Comparison of ENCODE assay signal across 14 cellular contexts in genomic region chr2:233896253-233896652, GRCh38. TPM values are rescaled to one million over a fixed set of nuclear protein-coding genes. Genes with fewer than 3 reads are reported as not detected.
"Had no signal": no experiment of that assay in that cellular context is flagged by ENCODE, and none has a peak within 500 bp of the region (broad histone marks: within the 10 kb centered on the region; RNA-seq: fewer than 3 reads in every experiment).

No MANE protein-coding gene starts in this region.

RNA-seq across cellular contexts. Expression of gene TRPM8, which starts 20.9 kb away (rescaled TPM):
- total RNA-seq: activated CD4-positive, alpha-beta memory T cell treated with anti-CD3 and anti-CD28 coated beads, Interleukin-2, amount 10 ng/mL, durations not matched to agents 7 days and 5 days; activated CD4-positive, alpha-beta T cell treated with anti-CD3 and anti-CD28 coated beads for 36 hours; activated CD4-positive, alpha-beta T cell treated with anti-CD3 and anti-CD28 coated beads, Interleukin-2, amount 10 ng/mL, durations not matched to agents 7 days and 5 days; activated CD8-positive, alpha-beta memory T cell treated with anti-CD3 and anti-CD28 coated beads, Interleukin-2, amount 10 ng/mL, durations not matched to agents 7 days and 5 days; activated CD8-positive, alpha-beta T cell treated with anti-CD3 and anti-CD28 coated beads, Interleukin-2, amount 10 ng/mL, durations not matched to agents 7 days and 5 days; activated naive CD8-positive, alpha-beta T cell treated with anti-CD3 and anti-CD28 coated beads, Interleukin-2, amount 10 ng/mL, durations not matched to agents 7 days and 5 days; activated T-helper 2 cell treated with anti-CD3 and anti-CD28 coated beads, Interferon-gamma antibody, Interleukin-2, Interleukin-4, amounts not matched to agents 10 μg/mL and 5 μg/mL and 100 μg/mL, durations not matched to agents 14 hours and 24 hours and 36 hours; aorta; breast epithelium; T-cell; T-helper 1 cell treated with Interleukin-12 subunit alpha and Interleukin-12 subunit beta and Interleukin-4 antibody, amounts not matched to agents 30 ng/mL and 1 ng/mL, for 36 hours; T-helper 17 cell; T-helper 2 cell treated with Interferon-gamma antibody and Interleukin-4, amounts not matched to agents 100 ng/mL and 5 ng/mL, for 36 hours had no signal
- polyA plus RNA-seq: aorta had no signal

RNA-seq across cellular contexts. Expression of gene HJURP, which starts 41.9 kb away (rescaled TPM):
- total RNA-seq: cardiac septum had no signal
- polyA plus RNA-seq: aorta had no signal
